1 cellular context compared by ENCODE assay signal in genomic region chr6:52577022-52577777, GRCh38.
TF ChIP-seq lines count a peak whose summit lies in the region.

Gene TRAM2 (minus strand): TSS chr6:52577060. CDS start chr6:52576915, 145 bp downstream.

TF ChIP-seq in PFSK-1, 5 proteins besides CTCF, POLR2A, EP300 and RAD21 (continued from another document):
- no peak for TF ChIP-seq REST (IDR thresholded peaks at IDR 0.05; ENCODE audit: insufficient read depth in 1 of 2, low read depth in 2 of 2, low read length in 2 of 2)
TF ChIP-seq in PFSK-1: peak in this region for 2.
